Comparison of ENCODE assay signal across 16 cellular contexts in genomic region chr21:37393786-37394185, GRCh38.
"Had no signal": no experiment of that assay in that cellular context is flagged by ENCODE, and none has a peak within 500 bp of the region (broad histone marks: within the 10 kb centered on the region; RNA-seq: fewer than 3 reads in every experiment).

No MANE protein-coding gene starts in this region.

- H3K27ac ChIP-seq: testis, transverse colon had no signal

- H3K4me3 ChIP-seq: mucosa of descending colon, testis, transverse colon had no signal

- H3K36me3 ChIP-seq: transverse colon had no signal

- H3K36me3 Mint-ChIP-seq: activated naive CD4-positive, alpha-beta T cell treated with anti-CD3 and anti-CD28 coated beads, Interleukin-2, amount 50 U/mL, for 24 hours had no signal

- H3K27me3 Mint-ChIP-seq: activated CD4-positive, alpha-beta T cell treated with anti-CD3 and anti-CD28 coated beads for 36 hours; activated naive CD4-positive, alpha-beta T cell treated with anti-CD3 and anti-CD28 coated beads, Interleukin-2, amount 50 U/mL, for 24 hours had no signal

- H3K4me3 Mint-ChIP-seq: activated CD4-positive, alpha-beta T cell treated with anti-CD3 and anti-CD28 coated beads for 36 hours; T-helper 2 cell treated with Interferon-gamma antibody and Interleukin-4, amounts not matched to agents 5 μg/mL and 100 μg/mL, for 36 hours had no signal

- DNase-seq: activated CD4-positive, alpha-beta T cell treated with anti-CD3 and anti-CD28 coated beads for 36 hours; activated CD4-positive, CD25-positive, alpha-beta regulatory T cell; activated CD8-positive, alpha-beta memory T cell treated with anti-CD3 and anti-CD28 coated beads for 24 hours; activated gamma-delta T cell; anterior cingulate cortex; dermis blood vessel endothelial cell; effector CD4-positive, alpha-beta T cell; left ventricle myocardium superior; mucosa of descending colon; occipital lobe; stimulated activated naive CD4-positive, alpha-beta T cell treated with Interleukin-2 at 50 U/mL for 16 hours; testis; transverse colon had no signal

- H3K9me3 Mint-ChIP-seq: activated naive CD4-positive, alpha-beta T cell treated with anti-CD3 and anti-CD28 coated beads, Interleukin-2, amount 50 U/mL, for 24 hours; T-helper 2 cell treated with Interferon-gamma antibody and Interleukin-4, amounts not matched to agents 5 μg/mL and 100 μg/mL, for 36 hours had no signal

- H3K9me3 ChIP-seq: mucosa of descending colon, testis, transverse colon had no signal

- H3K27ac Mint-ChIP-seq: T-helper 2 cell treated with Interferon-gamma antibody and Interleukin-4, amounts not matched to agents 5 μg/mL and 100 μg/mL, for 36 hours had no signal

- H3K27me3 ChIP-seq: testis, transverse colon had no signal

- H3K4me1 ChIP-seq: testis had no signal

- ATAC-seq: left ventricle myocardium superior, mucosa of descending colon, right cardiac atrium had no signal
